In genomic region chrX:53684415-53685192, GRCh38 we compare ENCODE assay signal across 8 cellular contexts. TPM values are rescaled to one million over a fixed set of nuclear protein-coding genes. Genes with fewer than 3 reads are reported as not detected.
DNase-seq lines count a peak whose midpoint lies in the region; TF ChIP-seq lines count a peak whose summit lies in the region.

No MANE protein-coding gene starts in this region.

- no peaks in the 10 kb centered on the region for H3K27me3 Mint-ChIP-seq in T-helper 1 cell treated with Interleukin-12 subunit alpha and Interleukin-12 subunit beta and Interleukin-4 antibody, amounts not matched to agents 30 μg/mL and 1 μg/mL, for 36 hours (ENCODE audit: low read depth)

- H3K9ac ChIP-seq in Karpas-422 (ENCODE audit: low read length): peak overlapping the region; percentile 77

- peaks cover 20% of the 10 kb centered on the region for H3K36me3 Mint-ChIP-seq in T-helper 1 cell treated with Interleukin-12 subunit alpha and Interleukin-12 subunit beta and Interleukin-4 antibody, amounts not matched to agents 30 μg/mL and 1 μg/mL, for 36 hours (ENCODE audit: low read depth)

- peak overlapping the region; percentile 97 for H3K27ac Mint-ChIP-seq in T-helper 1 cell treated with Interleukin-12 subunit alpha and Interleukin-12 subunit beta and Interleukin-4 antibody, amounts not matched to agents 30 μg/mL and 1 μg/mL, for 36 hours

- peaks cover 54% of the 10 kb centered on the region for H3K79me2 ChIP-seq in Karpas-422 (ENCODE audit: low read length)

- peak overlapping the region; percentile 43; the same call in 1 of the 2 replicates for H2AFZ ChIP-seq in Karpas-422 (ENCODE audit: low read length)

- no peak for TF ChIP-seq CTCF in brain microvascular endothelial cell (IDR thresholded peaks at IDR 0.05; ENCODE audit: low read depth, low read length, missing control alignments)

- DNase-seq in T-helper 1 cell (no peak), Karpas-422 (peak; percentile 39), brain microvascular endothelial cell (no peak), NCI-H1048 (lab: John Stamatoyannopoulos, UW) (no peak), NCI-H2227 (lab: John Stamatoyannopoulos, UW; ENCODE audit: unreplicated experiment) (no peak), NCI-H128 (lab: John Stamatoyannopoulos, UW; ENCODE audit: unreplicated experiment) (no peak)

- H3K4me2 ChIP-seq in Karpas-422 (ENCODE audit: low read depth, low read length, poor library complexity, severe bottlenecking): peak overlapping the region; percentile 85

- H3K9me3 Mint-ChIP-seq in T-helper 1 cell treated with Interleukin-12 subunit alpha and Interleukin-12 subunit beta and Interleukin-4 antibody, amounts not matched to agents 30 μg/mL and 1 μg/mL, for 36 hours: no peaks in the 10 kb centered on the region

- H3K9me3 ChIP-seq in Karpas-422 (ENCODE audit: low read length) (no peaks in the 10 kb centered on the region), mononuclear cell (ENCODE audit: low read depth, low read length) (no peaks in the 10 kb centered on the region)

- H3K4me1 Mint-ChIP-seq in T-helper 1 cell treated with Interleukin-12 subunit alpha and Interleukin-12 subunit beta and Interleukin-4 antibody, amounts not matched to agents 30 μg/mL and 1 μg/mL, for 36 hours (ENCODE audit: low read depth): peaks cover 24% of the 10 kb centered on the region

- in situ Hi-C loops in brain microvascular endothelial cell (cut with HindIII; ENCODE audit: low pct_ligation_motif_present, low sequenced_read_pairs): no loop called here

- H3K27ac ChIP-seq in Karpas-422 (ENCODE audit: low read length): peak overlapping the region; percentile 73
- H3K27ac ChIP-seq in brain microvascular endothelial cell: peak overlapping the region; percentile 96

- H3K36me3 ChIP-seq in Karpas-422 (ENCODE audit: insufficient read depth, low read length) (peaks cover 15% of the 10 kb centered on the region), brain microvascular endothelial cell (replicated peaks) (peaks cover 2% of the 10 kb centered on the region)

- H3K27me3 ChIP-seq in Karpas-422 (ENCODE audit: low read length) (no peaks in the 10 kb centered on the region), brain microvascular endothelial cell (replicated peaks) (no peaks in the 10 kb centered on the region), mononuclear cell (ENCODE audit: insufficient read depth, low read length) (no peaks in the 10 kb centered on the region)

- H3K4me3 Mint-ChIP-seq in T-helper 1 cell treated with Interleukin-12 subunit alpha and Interleukin-12 subunit beta and Interleukin-4 antibody, amounts not matched to agents 30 μg/mL and 1 μg/mL, for 36 hours: peak overlapping the region; percentile 98

- peaks cover 14% of the 10 kb centered on the region; the same call in 1 of the 2 replicates for H4K20me1 ChIP-seq in Karpas-422 (ENCODE audit: insufficient read depth, low read depth, low read length)

- H3K4me1 ChIP-seq in Karpas-422 (ENCODE audit: low read length) (peaks cover 25% of the 10 kb centered on the region), mononuclear cell (ENCODE audit: insufficient read depth, low read length) (peaks cover 15% of the 10 kb centered on the region)

- H3K9me2 ChIP-seq in Karpas-422 (replicated peaks; ENCODE audit: insufficient read depth, low read length): no peaks in the 10 kb centered on the region

- peak overlapping the region; percentile 66 for H3K4me3 ChIP-seq in Karpas-422 (ENCODE audit: low read length)
- peak overlapping the region; percentile 71 for H3K4me3 ChIP-seq in brain microvascular endothelial cell (ENCODE audit: low read depth, low read length)
- peak overlapping the region; percentile 64 for H3K4me3 ChIP-seq in mononuclear cell (ENCODE audit: low read length)

RNA-seq across cellular contexts. Expression of gene HUWE1, which starts 1.9 kb away (rescaled TPM):
- 101 and 104 TPM in 2 replicates for total RNA-seq in Karpas-422 (2014; rRNA removed; shearing (Covaris generic); ENCODE audit: low replicate concordance)
- 72.2 TPM for total RNA-seq in mononuclear cell
